ENCODE assay signal across 1 cellular context in the genomic region with DNA sequence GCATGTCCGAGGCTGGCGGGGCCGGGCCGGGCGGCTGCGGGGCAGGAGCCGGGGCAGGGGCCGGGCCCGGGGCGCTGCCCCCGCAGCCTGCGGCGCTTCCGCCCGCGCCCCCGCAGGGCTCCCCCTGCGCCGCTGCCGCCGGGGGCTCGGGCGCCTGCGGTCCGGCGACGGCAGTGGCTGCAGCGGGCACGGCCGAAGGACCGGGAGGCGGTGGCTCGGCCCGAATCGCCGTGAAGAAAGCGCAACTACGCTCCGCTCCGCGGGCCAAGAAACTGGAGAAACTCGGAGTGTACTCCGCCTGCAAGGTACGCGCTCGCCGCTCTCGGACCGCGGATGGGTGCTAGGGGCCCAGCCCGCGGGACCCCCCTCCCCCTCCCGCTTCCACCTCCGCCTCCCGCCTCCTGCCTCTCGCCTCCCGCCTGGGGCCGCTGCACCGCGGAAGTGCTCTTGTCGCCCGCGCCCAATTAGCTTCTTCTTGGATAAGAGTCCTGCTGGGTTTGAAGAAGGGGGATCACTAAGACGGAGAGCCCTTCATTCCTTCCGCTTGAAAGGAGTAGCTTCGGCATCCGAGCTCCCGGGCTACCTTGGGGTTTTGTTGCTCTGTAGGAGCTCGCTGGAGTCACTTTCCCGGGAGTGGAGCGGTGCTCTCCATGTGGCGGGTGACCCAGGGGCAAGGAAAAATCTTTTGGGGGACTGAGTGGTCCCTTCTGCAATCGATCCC.
TF ChIP-seq lines count a peak whose summit lies in the region.

No MANE protein-coding gene starts in this region.

TF ChIP-seq in K562, 482 proteins besides CTCF, POLR2A, EP300 and RAD21 (continued from another document and continues in another):
- TF ChIP-seq, protein P1, sequence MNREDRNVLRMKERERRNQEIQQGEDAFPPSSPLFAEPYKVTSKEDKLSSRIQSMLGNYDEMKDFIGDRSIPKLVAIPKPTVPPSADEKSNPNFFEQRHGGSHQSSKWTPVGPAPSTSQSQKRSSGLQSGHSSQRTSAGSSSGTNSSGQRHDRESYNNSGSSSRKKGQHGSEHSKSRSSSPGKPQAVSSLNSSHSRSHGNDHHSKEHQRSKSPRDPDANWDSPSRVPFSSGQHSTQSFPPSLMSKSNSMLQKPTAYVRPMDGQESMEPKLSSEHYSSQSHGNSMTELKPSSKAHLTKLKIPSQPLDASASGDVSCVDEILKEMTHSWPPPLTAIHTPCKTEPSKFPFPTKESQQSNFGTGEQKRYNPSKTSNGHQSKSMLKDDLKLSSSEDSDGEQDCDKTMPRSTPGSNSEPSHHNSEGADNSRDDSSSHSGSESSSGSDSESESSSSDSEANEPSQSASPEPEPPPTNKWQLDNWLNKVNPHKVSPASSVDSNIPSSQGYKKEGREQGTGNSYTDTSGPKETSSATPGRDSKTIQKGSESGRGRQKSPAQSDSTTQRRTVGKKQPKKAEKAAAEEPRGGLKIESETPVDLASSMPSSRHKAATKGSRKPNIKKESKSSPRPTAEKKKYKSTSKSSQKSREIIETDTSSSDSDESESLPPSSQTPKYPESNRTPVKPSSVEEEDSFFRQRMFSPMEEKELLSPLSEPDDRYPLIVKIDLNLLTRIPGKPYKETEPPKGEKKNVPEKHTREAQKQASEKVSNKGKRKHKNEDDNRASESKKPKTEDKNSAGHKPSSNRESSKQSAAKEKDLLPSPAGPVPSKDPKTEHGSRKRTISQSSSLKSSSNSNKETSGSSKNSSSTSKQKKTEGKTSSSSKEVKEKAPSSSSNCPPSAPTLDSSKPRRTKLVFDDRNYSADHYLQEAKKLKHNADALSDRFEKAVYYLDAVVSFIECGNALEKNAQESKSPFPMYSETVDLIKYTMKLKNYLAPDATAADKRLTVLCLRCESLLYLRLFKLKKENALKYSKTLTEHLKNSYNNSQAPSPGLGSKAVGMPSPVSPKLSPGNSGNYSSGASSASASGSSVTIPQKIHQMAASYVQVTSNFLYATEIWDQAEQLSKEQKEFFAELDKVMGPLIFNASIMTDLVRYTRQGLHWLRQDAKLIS (CRISPR knock-in tag; IDR thresholded peaks at IDR 0.05), result 0 out of 2 replicates have a peak, but pooled peaks have one; percentile 62
- TF ChIP-seq, protein P2, sequence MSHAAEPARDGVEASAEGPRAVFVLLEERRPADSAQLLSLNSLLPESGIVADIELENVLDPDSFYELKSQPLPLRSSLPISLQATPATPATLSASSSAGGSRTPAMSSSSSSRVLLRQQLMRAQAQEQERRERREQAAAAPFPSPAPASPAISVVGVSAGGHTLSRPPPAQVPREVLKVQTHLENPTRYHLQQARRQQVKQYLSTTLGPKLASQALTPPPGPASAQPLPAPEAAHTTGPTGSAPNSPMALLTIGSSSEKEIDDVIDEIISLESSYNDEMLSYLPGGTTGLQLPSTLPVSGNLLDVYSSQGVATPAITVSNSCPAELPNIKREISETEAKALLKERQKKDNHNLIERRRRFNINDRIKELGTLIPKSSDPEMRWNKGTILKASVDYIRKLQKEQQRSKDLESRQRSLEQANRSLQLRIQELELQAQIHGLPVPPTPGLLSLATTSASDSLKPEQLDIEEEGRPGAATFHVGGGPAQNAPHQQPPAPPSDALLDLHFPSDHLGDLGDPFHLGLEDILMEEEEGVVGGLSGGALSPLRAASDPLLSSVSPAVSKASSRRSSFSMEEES (CRISPR knock-in tag; IDR thresholded peaks at IDR 0.05), result no peak
- TF ChIP-seq, protein P3, sequence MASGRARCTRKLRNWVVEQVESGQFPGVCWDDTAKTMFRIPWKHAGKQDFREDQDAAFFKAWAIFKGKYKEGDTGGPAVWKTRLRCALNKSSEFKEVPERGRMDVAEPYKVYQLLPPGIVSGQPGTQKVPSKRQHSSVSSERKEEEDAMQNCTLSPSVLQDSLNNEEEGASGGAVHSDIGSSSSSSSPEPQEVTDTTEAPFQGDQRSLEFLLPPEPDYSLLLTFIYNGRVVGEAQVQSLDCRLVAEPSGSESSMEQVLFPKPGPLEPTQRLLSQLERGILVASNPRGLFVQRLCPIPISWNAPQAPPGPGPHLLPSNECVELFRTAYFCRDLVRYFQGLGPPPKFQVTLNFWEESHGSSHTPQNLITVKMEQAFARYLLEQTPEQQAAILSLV (tag; IDR thresholded peaks at IDR 0.05), result no peak
- peak; percentile 84 for TF ChIP-seq ZNF444 (CRISPR knock-in tag; IDR thresholded peaks at IDR 0.05)
- TF ChIP-seq, protein P4, sequence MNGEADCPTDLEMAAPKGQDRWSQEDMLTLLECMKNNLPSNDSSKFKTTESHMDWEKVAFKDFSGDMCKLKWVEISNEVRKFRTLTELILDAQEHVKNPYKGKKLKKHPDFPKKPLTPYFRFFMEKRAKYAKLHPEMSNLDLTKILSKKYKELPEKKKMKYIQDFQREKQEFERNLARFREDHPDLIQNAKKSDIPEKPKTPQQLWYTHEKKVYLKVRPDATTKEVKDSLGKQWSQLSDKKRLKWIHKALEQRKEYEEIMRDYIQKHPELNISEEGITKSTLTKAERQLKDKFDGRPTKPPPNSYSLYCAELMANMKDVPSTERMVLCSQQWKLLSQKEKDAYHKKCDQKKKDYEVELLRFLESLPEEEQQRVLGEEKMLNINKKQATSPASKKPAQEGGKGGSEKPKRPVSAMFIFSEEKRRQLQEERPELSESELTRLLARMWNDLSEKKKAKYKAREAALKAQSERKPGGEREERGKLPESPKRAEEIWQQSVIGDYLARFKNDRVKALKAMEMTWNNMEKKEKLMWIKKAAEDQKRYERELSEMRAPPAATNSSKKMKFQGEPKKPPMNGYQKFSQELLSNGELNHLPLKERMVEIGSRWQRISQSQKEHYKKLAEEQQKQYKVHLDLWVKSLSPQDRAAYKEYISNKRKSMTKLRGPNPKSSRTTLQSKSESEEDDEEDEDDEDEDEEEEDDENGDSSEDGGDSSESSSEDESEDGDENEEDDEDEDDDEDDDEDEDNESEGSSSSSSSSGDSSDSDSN (IDR thresholded peaks at IDR 0.05; ENCODE audit: borderline replicate concordance in 1 of 2, low read depth in 2 of 2, low read length in 2 of 2), result peak; percentile 96 to 98
- 0 out of 2 replicates have a peak, but pooled peaks have one; percentile 12 for TF ChIP-seq SOX6 (IDR thresholded peaks at IDR 0.05)
- TF ChIP-seq ZNF699 (CRISPR knock-in tag; IDR thresholded peaks at IDR 0.05; ENCODE audit: insufficient replicate concordance), result no peak
- TF ChIP-seq BRCA1 (IDR thresholded peaks at IDR 0.05), result no peak
- no peak for TF ChIP-seq BRCA1 (CRISPR knock-in tag; IDR thresholded peaks at IDR 0.05)
- peak; percentile 54 for TF ChIP-seq TBP (optimal IDR thresholded peaks at IDR 0.05; ENCODE audit: low read depth, low read length)
- TF ChIP-seq ZNF316 (IDR thresholded peaks at IDR 0.05), result peak; percentile 50
- TF ChIP-seq, protein P5, sequence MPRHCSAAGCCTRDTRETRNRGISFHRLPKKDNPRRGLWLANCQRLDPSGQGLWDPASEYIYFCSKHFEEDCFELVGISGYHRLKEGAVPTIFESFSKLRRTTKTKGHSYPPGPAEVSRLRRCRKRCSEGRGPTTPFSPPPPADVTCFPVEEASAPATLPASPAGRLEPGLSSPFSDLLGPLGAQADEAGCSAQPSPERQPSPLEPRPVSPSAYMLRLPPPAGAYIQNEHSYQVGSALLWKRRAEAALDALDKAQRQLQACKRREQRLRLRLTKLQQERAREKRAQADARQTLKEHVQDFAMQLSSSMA (CRISPR knock-in tag; IDR thresholded peaks at IDR 0.05), result 0 out of 2 replicates have a peak, but pooled peaks have one; percentile 34
- TF ChIP-seq, protein P6, sequence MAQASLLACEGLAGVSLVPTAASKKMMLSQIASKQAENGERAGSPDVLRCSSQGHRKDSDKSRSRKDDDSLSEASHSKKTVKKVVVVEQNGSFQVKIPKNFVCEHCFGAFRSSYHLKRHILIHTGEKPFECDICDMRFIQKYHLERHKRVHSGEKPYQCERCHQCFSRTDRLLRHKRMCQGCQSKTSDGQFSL (CRISPR knock-in tag; IDR thresholded peaks at IDR 0.05), result 0 out of 2 replicates have a peak, but pooled peaks have one; percentile 67
- TF ChIP-seq, protein P6 (tag; IDR thresholded peaks at IDR 0.05), result no peak
- TF ChIP-seq POLR2G (IDR thresholded peaks at IDR 0.05; ENCODE audit: low read depth, low read length), result peak; percentile 10
- no peak for TF ChIP-seq HMG20B (CRISPR knock-in tag; IDR thresholded peaks at IDR 0.05)
- TF ChIP-seq SNRNP70 (optimal IDR thresholded peaks at IDR 0.05; ENCODE audit: low read depth, low read length), result no peak
- TF ChIP-seq, protein P7, sequence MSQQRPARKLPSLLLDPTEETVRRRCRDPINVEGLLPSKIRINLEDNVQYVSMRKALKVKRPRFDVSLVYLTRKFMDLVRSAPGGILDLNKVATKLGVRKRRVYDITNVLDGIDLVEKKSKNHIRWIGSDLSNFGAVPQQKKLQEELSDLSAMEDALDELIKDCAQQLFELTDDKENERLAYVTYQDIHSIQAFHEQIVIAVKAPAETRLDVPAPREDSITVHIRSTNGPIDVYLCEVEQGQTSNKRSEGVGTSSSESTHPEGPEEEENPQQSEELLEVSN (IDR thresholded peaks at IDR 0.05; ENCODE audit: borderline replicate concordance in 1 of 2, extremely low read depth in 1 of 2, insufficient read depth in 1 of 2, insufficient read length in 1 of 2, low read depth in 1 of 2, low read length in 1 of 2, poor library complexity in 1 of 2, severe bottlenecking in 1 of 2), result peak in 1 of 2 experiments; percentile 85
- peak in 1 of 2 experiments; percentile 83; a peak in 2 of 4 replicates for TF ChIP-seq KDM1A (IDR thresholded peaks at IDR 0.05)
- no peak for TF ChIP-seq DPF2 (IDR thresholded peaks at IDR 0.05)
- no peak for TF ChIP-seq ZNF324 (CRISPR knock-in tag; IDR thresholded peaks at IDR 0.05)
- TF ChIP-seq, protein P8, sequence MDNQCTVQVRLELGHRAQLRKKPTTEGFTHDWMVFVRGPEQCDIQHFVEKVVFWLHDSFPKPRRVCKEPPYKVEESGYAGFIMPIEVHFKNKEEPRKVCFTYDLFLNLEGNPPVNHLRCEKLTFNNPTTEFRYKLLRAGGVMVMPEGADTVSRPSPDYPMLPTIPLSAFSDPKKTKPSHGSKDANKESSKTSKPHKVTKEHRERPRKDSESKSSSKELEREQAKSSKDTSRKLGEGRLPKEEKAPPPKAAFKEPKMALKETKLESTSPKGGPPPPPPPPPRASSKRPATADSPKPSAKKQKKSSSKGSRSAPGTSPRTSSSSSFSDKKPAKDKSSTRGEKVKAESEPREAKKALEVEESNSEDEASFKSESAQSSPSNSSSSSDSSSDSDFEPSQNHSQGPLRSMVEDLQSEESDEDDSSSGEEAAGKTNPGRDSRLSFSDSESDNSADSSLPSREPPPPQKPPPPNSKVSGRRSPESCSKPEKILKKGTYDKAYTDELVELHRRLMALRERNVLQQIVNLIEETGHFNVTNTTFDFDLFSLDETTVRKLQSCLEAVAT (IDR thresholded peaks at IDR 0.05), result peak; percentile 24 to 41; a peak in 1 of 4 replicates
- TF ChIP-seq CBFB (CRISPR knock-in tag; IDR thresholded peaks at IDR 0.05), result no peak
- TF ChIP-seq LCOR (CRISPR knock-in tag; IDR thresholded peaks at IDR 0.05), result peak; percentile 94; the same call in 1 of the 2 replicates
- TF ChIP-seq, protein P9, sequence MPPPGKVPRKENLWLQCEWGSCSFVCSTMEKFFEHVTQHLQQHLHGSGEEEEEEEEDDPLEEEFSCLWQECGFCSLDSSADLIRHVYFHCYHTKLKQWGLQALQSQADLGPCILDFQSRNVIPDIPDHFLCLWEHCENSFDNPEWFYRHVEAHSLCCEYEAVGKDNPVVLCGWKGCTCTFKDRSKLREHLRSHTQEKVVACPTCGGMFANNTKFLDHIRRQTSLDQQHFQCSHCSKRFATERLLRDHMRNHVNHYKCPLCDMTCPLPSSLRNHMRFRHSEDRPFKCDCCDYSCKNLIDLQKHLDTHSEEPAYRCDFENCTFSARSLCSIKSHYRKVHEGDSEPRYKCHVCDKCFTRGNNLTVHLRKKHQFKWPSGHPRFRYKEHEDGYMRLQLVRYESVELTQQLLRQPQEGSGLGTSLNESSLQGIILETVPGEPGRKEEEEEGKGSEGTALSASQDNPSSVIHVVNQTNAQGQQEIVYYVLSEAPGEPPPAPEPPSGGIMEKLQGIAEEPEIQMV (tag; conservative IDR thresholded peaks at IDR 0.05; ENCODE audit: low read depth), result no peak
- TF ChIP-seq CBX5 (IDR thresholded peaks at IDR 0.05; ENCODE audit: borderline replicate concordance, low read depth), result 0 out of 2 replicates have a peak, but pooled peaks have one; percentile 11
- TF ChIP-seq, protein P10, sequence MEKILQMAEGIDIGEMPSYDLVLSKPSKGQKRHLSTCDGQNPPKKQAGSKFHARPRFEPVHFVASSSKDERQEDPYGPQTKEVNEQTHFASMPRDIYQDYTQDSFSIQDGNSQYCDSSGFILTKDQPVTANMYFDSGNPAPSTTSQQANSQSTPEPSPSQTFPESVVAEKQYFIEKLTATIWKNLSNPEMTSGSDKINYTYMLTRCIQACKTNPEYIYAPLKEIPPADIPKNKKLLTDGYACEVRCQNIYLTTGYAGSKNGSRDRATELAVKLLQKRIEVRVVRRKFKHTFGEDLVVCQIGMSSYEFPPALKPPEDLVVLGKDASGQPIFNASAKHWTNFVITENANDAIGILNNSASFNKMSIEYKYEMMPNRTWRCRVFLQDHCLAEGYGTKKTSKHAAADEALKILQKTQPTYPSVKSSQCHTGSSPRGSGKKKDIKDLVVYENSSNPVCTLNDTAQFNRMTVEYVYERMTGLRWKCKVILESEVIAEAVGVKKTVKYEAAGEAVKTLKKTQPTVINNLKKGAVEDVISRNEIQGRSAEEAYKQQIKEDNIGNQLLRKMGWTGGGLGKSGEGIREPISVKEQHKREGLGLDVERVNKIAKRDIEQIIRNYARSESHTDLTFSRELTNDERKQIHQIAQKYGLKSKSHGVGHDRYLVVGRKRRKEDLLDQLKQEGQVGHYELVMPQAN (IDR thresholded peaks at IDR 0.05; ENCODE audit: borderline replicate concordance), result no peak
- TF ChIP-seq RB1 (IDR thresholded peaks at IDR 0.05; ENCODE audit: low read depth), result peak; percentile 75
- TF ChIP-seq CREM (IDR thresholded peaks at IDR 0.05; ENCODE audit: low read depth), result peak; percentile 66
- peak; percentile 34; the same call in 1 of the 2 replicates for TF ChIP-seq CTBP1 (IDR thresholded peaks at IDR 0.05; ENCODE audit: borderline replicate concordance)
- TF ChIP-seq YY1 (IDR thresholded peaks at IDR 0.05; ENCODE audit: borderline replicate concordance in 1 of 3, control insufficient read depth in 1 of 3, extremely low read depth in 1 of 3, insufficient read depth in 3 of 3, insufficient read length in 1 of 3, insufficient replicate concordance in 2 of 3, low read depth in 1 of 3, low read length in 2 of 3), result peak in 2 of 3 experiments; percentile 29 to 40
- TF ChIP-seq, protein P11, sequence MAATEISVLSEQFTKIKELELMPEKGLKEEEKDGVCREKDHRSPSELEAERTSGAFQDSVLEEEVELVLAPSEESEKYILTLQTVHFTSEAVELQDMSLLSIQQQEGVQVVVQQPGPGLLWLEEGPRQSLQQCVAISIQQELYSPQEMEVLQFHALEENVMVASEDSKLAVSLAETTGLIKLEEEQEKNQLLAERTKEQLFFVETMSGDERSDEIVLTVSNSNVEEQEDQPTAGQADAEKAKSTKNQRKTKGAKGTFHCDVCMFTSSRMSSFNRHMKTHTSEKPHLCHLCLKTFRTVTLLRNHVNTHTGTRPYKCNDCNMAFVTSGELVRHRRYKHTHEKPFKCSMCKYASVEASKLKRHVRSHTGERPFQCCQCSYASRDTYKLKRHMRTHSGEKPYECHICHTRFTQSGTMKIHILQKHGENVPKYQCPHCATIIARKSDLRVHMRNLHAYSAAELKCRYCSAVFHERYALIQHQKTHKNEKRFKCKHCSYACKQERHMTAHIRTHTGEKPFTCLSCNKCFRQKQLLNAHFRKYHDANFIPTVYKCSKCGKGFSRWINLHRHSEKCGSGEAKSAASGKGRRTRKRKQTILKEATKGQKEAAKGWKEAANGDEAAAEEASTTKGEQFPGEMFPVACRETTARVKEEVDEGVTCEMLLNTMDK (IDR thresholded peaks at IDR 0.05; ENCODE audit: borderline replicate concordance, insufficient read depth, low read depth, low read length, poor library complexity, severe bottlenecking), result peak; percentile 69
- TF ChIP-seq KDM4B (IDR thresholded peaks at IDR 0.05; ENCODE audit: borderline replicate concordance in 2 of 2, low read depth in 1 of 2), result 0 out of 4 replicates have a peak, but pooled peaks of 1 of the 2 experiments have one; percentile 80
